ENCODE assay signal across 13 cellular contexts in the genomic region with DNA sequence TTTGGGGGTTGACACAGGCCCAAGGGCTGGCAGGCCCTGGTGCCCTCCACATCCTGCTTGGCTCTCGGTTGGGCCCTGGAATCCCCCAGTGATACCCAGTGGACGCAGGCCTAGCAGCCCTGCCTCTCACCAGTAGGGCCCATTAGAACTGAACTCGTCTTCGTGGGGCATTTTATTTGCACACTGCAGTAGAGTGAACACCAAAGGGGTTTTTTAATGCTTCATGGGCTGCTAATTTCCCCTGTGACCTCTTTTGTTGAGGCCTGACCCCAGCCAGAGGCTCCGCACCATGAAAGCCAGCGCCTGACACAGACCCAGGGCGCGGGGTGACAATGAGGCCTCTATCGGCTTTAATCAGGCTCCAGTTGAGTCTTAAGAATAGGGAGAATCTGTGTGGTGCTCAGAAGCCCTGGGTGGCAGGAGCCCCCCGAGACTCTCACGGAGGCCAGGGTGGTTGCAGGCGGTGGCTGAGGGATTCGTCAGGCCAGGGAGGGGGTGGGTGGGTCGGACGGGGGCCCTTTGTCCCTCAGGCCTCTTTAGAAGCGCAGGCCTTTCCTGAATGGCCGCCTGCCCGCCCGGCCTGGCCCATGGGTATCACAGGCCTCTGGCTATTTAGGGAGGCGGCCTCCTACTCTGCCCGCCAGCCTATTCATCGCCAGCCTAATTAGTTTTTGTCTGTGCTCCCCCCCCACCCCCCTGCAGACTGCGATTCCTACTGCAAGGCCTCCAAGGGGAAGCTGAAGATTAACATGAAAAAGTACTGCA.
DNase-seq lines count a peak whose midpoint lies in the region; ATAC-seq lines count a peak whose summit lies in the region.
"Had no signal": no experiment of that assay in that cellular context is flagged by ENCODE, and none has a peak within 500 bp of the region (broad histone marks: within the 10 kb centered on the region; RNA-seq: fewer than 3 reads in every experiment).

No MANE protein-coding gene starts in this region.

- ATAC-seq in GM21619 (IDR thresholded peaks at IDR 0.05; ENCODE audit: unreplicated experiment) (no peak), esophagus mucosa (no peak)
- ATAC-seq: PC-3 had no signal

- peaks cover 1 to 5% of the 10 kb centered on the region in 2 donors for H3K9me3 ChIP-seq in muscle layer of duodenum (ENCODE audit: control insufficient read depth in 1 of 2, low read length in 2 of 2)

- H3K27ac ChIP-seq in muscle layer of duodenum (ENCODE audit: low read length): peak overlapping the region; percentile 23

- peaks cover 8 to 9% of the 10 kb centered on the region in 2 donors for H3K4me1 ChIP-seq in muscle layer of duodenum (ENCODE audit: control insufficient read depth in 1 of 2, insufficient read depth in 2 of 2, low read length in 2 of 2)
- H3K4me1 ChIP-seq: HAP-1 had no signal

- H3K4me3 ChIP-seq in H7 (ENCODE audit: insufficient read depth, low read depth, low read length): no peak overlapping the region
- no peak overlapping the region for H3K4me3 ChIP-seq in muscle layer of duodenum (ENCODE audit: low read depth in 1 of 2, low read length in 2 of 2)
- H3K4me3 ChIP-seq: HAP-1 had no signal

- H3K36me3 ChIP-seq in H7 (replicated peaks; ENCODE audit: control insufficient read depth, insufficient read depth, low read length): no peaks in the 10 kb centered on the region
- no peaks in the 10 kb centered on the region for H3K36me3 ChIP-seq in muscle layer of duodenum (ENCODE audit: control insufficient read depth in 1 of 2, insufficient read depth in 2 of 2, low read length in 2 of 2)
- H3K36me3 ChIP-seq: HAP-1 had no signal

- H3K27me3 ChIP-seq in H7 (ENCODE audit: control insufficient read depth, insufficient read depth, low read length) (no peaks in the 10 kb centered on the region), muscle layer of duodenum (ENCODE audit: low read depth, low read length) (no peaks in the 10 kb centered on the region)

- peak; percentile 71 for DNase-seq in H7
- peak; percentile 92 for DNase-seq in ecto neural progenitor cell (ENCODE audit: low spot score)
- peak; percentile 81 for DNase-seq in retina
- DNase-seq in NCI-H187 (lab: John Stamatoyannopoulos, UW): no peak
- DNase-seq: COR-L47, NCI-H1105, NCI-H1694 treated with DMSO at 0.1 percent for 48 hours, NCI-H446, PC-3 had no signal

Comparison
In these comparisons a context has a peak if more than half of its experiments do, and no peak if none do; other contexts are left out.
1. DNase-seq: peak in H7 (single experiment), ecto neural progenitor cell (single experiment) and retina (single experiment); none in NCI-H187 (0 of 2).